In the genomic region with DNA sequence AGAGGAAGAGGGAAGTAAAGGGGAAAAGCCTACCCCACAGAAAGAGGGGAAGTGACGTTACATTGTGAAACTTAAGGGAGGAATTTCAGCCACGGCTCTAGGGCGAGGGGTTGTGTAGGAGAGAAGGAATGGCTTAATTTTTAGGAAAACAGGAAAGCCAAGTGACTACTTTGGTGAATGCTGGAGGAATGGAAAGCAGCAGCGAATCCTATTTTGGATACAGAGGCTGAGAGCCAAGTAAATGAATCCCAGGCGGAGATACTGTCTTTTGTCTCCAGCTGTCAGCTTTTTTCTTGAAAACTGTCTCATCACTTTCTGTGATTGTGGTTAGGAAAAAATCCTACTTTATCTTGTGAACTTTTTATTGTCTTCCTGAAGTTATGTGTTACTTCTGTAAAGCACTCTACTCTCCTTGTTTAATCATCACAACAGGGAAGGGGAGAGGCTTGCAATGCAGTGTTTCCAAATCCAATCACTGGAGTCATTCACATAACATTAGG, we compare ENCODE assay signal across 10 cellular contexts.
DNase-seq lines count a peak whose midpoint lies in the region; ATAC-seq and TF ChIP-seq lines count a peak whose summit lies in the region.
"Had no signal": no experiment of that assay in that cellular context is flagged by ENCODE, and none has a peak within 500 bp of the region (broad histone marks: within the 10 kb centered on the region; RNA-seq: fewer than 3 reads in every experiment).

No MANE protein-coding gene starts in this region.

- H3K36me3 ChIP-seq in BJ (ENCODE audit: control insufficient read depth, insufficient read depth, low read length) (no peaks in the 10 kb centered on the region), neuronal stem cell (replicated peaks in 1 of 2; ENCODE audit: control insufficient read depth in 2 of 2, insufficient read depth in 2 of 2, low read length in 2 of 2) (no peaks in the 10 kb centered on the region)

- DNase-seq in BJ (ENCODE audit: low read depth): peak; percentile 11
- peak; percentile 0 for DNase-seq in OCI-M1 (lab: John Stamatoyannopoulos, UW)
- DNase-seq in fibroblast of villous mesenchyme (ENCODE audit: low read depth): peak; percentile 93
- DNase-seq in omental fat pad (ENCODE audit: low spot score): no peak
- DNase-seq in T-cell: no peak
- no peak for DNase-seq in left colon
- DNase-seq in natural killer cell treated with Interleukin-12 subunit alpha and Interleukin-12 subunit beta and Interleukin-15 and Interleukin-18, amount 100 ng/mL, for 72 hours (ENCODE audit: low spot score): no peak
- DNase-seq in neuronal stem cell (ENCODE audit: low spot score): no peak
- DNase-seq: effector CD4-positive, alpha-beta T cell had no signal

- H3K4me1 ChIP-seq in neuronal stem cell (ENCODE audit: control insufficient read depth in 2 of 2, insufficient read depth in 1 of 2, low read depth in 1 of 2, low read length in 2 of 2): peaks cover 6 to 10% of the 10 kb centered on the region in 2 donors

- H3K36me3 Mint-ChIP-seq in T-cell: peaks cover 9% of the 10 kb centered on the region
- H3K36me3 Mint-ChIP-seq in natural killer cell treated with Interleukin-12 subunit alpha and Interleukin-12 subunit beta and Interleukin-15 and Interleukin-18, amount 100 ng/mL, for 72 hours: no peaks in the 10 kb centered on the region

- no peak overlapping the region for H3K4me2 ChIP-seq in neuronal stem cell (ENCODE audit: insufficient read depth, low read length, poor library complexity, severe bottlenecking)

- H3K9me3 ChIP-seq in neuronal stem cell (replicated peaks in 1 of 2; ENCODE audit: control insufficient read depth in 2 of 2, insufficient read depth in 1 of 2, low read depth in 1 of 2, low read length in 2 of 2): peaks cover 0 to 20% of the 10 kb centered on the region in 2 donors

- H3K4me1 Mint-ChIP-seq in T-cell: peaks cover 0 to 2% (median 0%) of the 10 kb centered on the region in 3 donors
- H3K4me1 Mint-ChIP-seq in natural killer cell treated with Interleukin-12 subunit alpha and Interleukin-12 subunit beta and Interleukin-15 and Interleukin-18, amount 100 ng/mL, for 72 hours (ENCODE audit: low read depth in 2 of 2): no peaks in the 10 kb centered on the region

- TF ChIP-seq CTCF in BJ (IDR thresholded peaks at IDR 0.05; ENCODE audit: insufficient read depth, low read depth, low read length) (no peak), fibroblast of villous mesenchyme (IDR thresholded peaks at IDR 0.05; ENCODE audit: insufficient read depth, low read depth, low read length) (no peak), omental fat pad (IDR thresholded peaks at IDR 0.05) (no peak)

- no peak overlapping the region for H3K23ac ChIP-seq in neuronal stem cell (ENCODE audit: low read depth, low read length, poor library complexity)

- no peaks in the 10 kb centered on the region for H3K27me3 ChIP-seq in BJ (ENCODE audit: control insufficient read depth, insufficient read depth, low read length)
- H3K27me3 ChIP-seq in neuronal stem cell (ENCODE audit: control insufficient read depth in 3 of 3, insufficient read depth in 3 of 3, low read depth in 1 of 3, low read length in 3 of 3): no peaks in the 10 kb centered on the region

- ATAC-seq in omental fat pad (ENCODE audit: low FRiP score) (peak; percentile 64), T-cell (replicated peaks in 1 of 4) (no peak), left colon (no peak)
- ATAC-seq in natural killer cell treated with Interleukin-12 subunit alpha and Interleukin-12 subunit beta and Interleukin-15 and Interleukin-18, amount 100 ng/mL, for 72 hours: no peak

- no peak overlapping the region for H3K27ac ChIP-seq in neuronal stem cell (replicated peaks; ENCODE audit: low read length)
- H3K27ac ChIP-seq: C4-2B had no signal

- H3K79me1 ChIP-seq in neuronal stem cell (ENCODE audit: low read depth, low read length): no peaks in the 10 kb centered on the region

- CTCF ChIA-PET in BJ (lab: Yijun Ruan, JAX) (no interaction called here), T-cell (lab: Charles Lee) (no interaction called here)

- H3K4me3 Mint-ChIP-seq in T-cell: no peak overlapping the region
- no peak overlapping the region for H3K4me3 Mint-ChIP-seq in natural killer cell treated with Interleukin-12 subunit alpha and Interleukin-12 subunit beta and Interleukin-15 and Interleukin-18, amount 100 ng/mL, for 72 hours

- no peak overlapping the region for H3K14ac ChIP-seq in neuronal stem cell (ENCODE audit: low read length)

- H2AFZ ChIP-seq in neuronal stem cell (ENCODE audit: low read length): no peak overlapping the region

- H3K9ac ChIP-seq in neuronal stem cell (ENCODE audit: low read depth, low read length, poor library complexity): no peak overlapping the region

- intact Hi-C loops in left colon (cut with DNase I, micrococcal nuclease): no loop called here

- H2AK5ac ChIP-seq in neuronal stem cell (ENCODE audit: low read depth, low read length): no peak overlapping the region

- no peak overlapping the region for H2BK5ac ChIP-seq in neuronal stem cell (ENCODE audit: low read length)

- H2BK12ac ChIP-seq in neuronal stem cell (ENCODE audit: low read length): no peak overlapping the region

- no peak overlapping the region for H4K8ac ChIP-seq in neuronal stem cell (ENCODE audit: low read depth, low read length)

- WGBS in neuronal stem cell (ENCODE audit: extremely low coverage in 2 of 2, insufficient read length in 2 of 2, insufficient replicate concordance in 1 of 2), 2 donors: no CpG with 5 or more reads among the region's 5 CpGs

- peaks cover 4 to 7% of the 10 kb centered on the region in 2 donors for H3K27me3 Mint-ChIP-seq in T-cell
- peaks cover 28 to 50% of the 10 kb centered on the region in 2 donors for H3K27me3 Mint-ChIP-seq in natural killer cell treated with Interleukin-12 subunit alpha and Interleukin-12 subunit beta and Interleukin-15 and Interleukin-18, amount 100 ng/mL, for 72 hours

- POLR2A ChIA-PET in BJ (lab: Charles Lee) (interaction anchor here (0.7 kb wide), 1 partner anchor 104 kb away, joined by 3 read pairs; no protein-coding TSS in a partner anchor), T-cell (lab: Charles Lee) (no interaction called here)

- no peak overlapping the region for H3K18ac ChIP-seq in neuronal stem cell (ENCODE audit: low read length)

- no peak overlapping the region for H3K27ac Mint-ChIP-seq in T-cell
- no peak overlapping the region for H3K27ac Mint-ChIP-seq in natural killer cell treated with Interleukin-12 subunit alpha and Interleukin-12 subunit beta and Interleukin-15 and Interleukin-18, amount 100 ng/mL, for 72 hours

- H4K91ac ChIP-seq in neuronal stem cell (ENCODE audit: low read depth, low read length, poor library complexity): no peak overlapping the region

- no peak overlapping the region for H2BK120ac ChIP-seq in neuronal stem cell (ENCODE audit: low read depth, low read length)

- no peak overlapping the region for H3K4ac ChIP-seq in neuronal stem cell (ENCODE audit: low read length)

- no peak overlapping the region for H2BK15ac ChIP-seq in neuronal stem cell (ENCODE audit: low read length)

- H3K9me3 Mint-ChIP-seq in T-cell: no peaks in the 10 kb centered on the region
- no peaks in the 10 kb centered on the region for H3K9me3 Mint-ChIP-seq in natural killer cell treated with Interleukin-12 subunit alpha and Interleukin-12 subunit beta and Interleukin-15 and Interleukin-18, amount 100 ng/mL, for 72 hours

- H3K4me3 ChIP-seq in BJ (ENCODE audit: low read depth, low read length): no peak overlapping the region
- H3K4me3 ChIP-seq in fibroblast of villous mesenchyme (ENCODE audit: low read depth, low read length): peak overlapping the region; percentile 4
- no peak overlapping the region for H3K4me3 ChIP-seq in neuronal stem cell (ENCODE audit: low read length in 2 of 2)

Comparison
In these comparisons a context has a peak if more than half of its experiments do, and no peak if none do; other contexts are left out.
1. DNase-seq: peak in BJ (single experiment), OCI-M1 (single experiment) and fibroblast of villous mesenchyme (single experiment); none in omental fat pad (single experiment), T-cell (0 of 34), left colon (0 of 2), natural killer cell treated with Interleukin-12 subunit alpha and Interleukin-12 subunit beta and Interleukin-15 and Interleukin-18, amount 100 ng/mL, for 72 hours (single experiment) and neuronal stem cell (single experiment).